Comparison of ENCODE assay signal across 8 cellular contexts in the genomic region with DNA sequence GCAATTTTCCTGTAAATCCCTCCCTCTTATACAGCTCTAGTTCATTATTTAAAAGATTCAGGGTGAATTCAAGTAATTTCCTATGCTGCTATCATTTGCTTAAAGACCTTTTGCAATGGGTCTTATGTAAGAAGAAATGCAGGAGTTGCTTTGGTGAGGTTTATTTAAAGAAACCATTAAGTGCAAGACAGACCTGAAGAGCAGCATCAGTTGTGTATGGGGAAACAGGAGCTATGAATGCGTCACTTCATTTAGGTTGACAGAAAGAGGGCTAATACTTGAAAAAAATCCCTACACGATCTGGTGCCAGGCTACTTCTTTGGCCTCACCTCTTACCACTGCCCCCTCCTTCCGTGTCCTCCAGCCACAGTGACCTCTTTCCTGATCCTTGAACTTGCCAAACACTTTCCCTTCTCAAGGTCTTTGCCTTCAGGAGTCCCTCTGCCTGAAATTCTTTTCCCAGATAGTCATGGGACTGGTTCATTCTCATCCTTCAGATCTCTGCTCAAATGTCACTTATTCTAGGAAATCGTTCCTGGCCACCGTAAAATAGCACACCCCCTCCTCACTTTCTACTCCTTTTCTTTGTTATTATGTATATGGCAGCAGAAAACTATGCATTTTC. TPM values are rescaled to one million over a fixed set of nuclear protein-coding genes. Genes with fewer than 3 reads are reported as not detected.
DNase-seq lines count a peak whose midpoint lies in the region; ATAC-seq and TF ChIP-seq lines count a peak whose summit lies in the region.

No MANE protein-coding gene starts in this region.

- H3K9me3 Mint-ChIP-seq in naive thymus-derived CD4-positive, alpha-beta T cell = no peaks in the 10 kb centered on the region

- peaks cover 0 to 16% (median 0%) of the 10 kb centered on the region in 5 donors for H3K36me3 Mint-ChIP-seq in naive thymus-derived CD4-positive, alpha-beta T cell

- POLR2A ChIA-PET in naive thymus-derived CD4-positive, alpha-beta T cell (lab: Charles Lee) = interaction anchor here (0.6 kb wide), 1 partner anchor 460 kb away, joined by 3 read pairs; no protein-coding TSS in a partner anchor

- TF ChIP-seq CTCF in LNCaP clone FGC (IDR thresholded peaks at IDR 0.05; ENCODE audit: control insufficient read depth, extremely low read depth, insufficient read depth) (no peak), mammary epithelial cell (conservative IDR thresholded peaks at IDR 0.05 in 1 of 2, IDR thresholded peaks at IDR 0.05 in 1 of 2; ENCODE audit: extremely low read depth in 1 of 2, insufficient read depth in 1 of 2, low read depth in 1 of 2, low read length in 2 of 2) (no peak)

- no peaks in the 10 kb centered on the region for H3K9me3 ChIP-seq in mammary epithelial cell (replicated peaks; ENCODE audit: insufficient read depth, low read length)
- no peaks in the 10 kb centered on the region for H3K9me3 ChIP-seq in naive thymus-derived CD4-positive, alpha-beta T cell (ENCODE audit: control insufficient read depth in 2 of 3, low read length in 3 of 3)

- no peaks in the 10 kb centered on the region for H3K36me3 ChIP-seq in mammary epithelial cell (ENCODE audit: insufficient read depth, low read length)
- H3K36me3 ChIP-seq in naive thymus-derived CD4-positive, alpha-beta T cell (ENCODE audit: control insufficient read depth in 2 of 3, insufficient read depth in 3 of 3, low read length in 3 of 3) = peaks cover 0 to 4% (median 0%) of the 10 kb centered on the region in 3 experiments

- H3K27ac Mint-ChIP-seq in naive thymus-derived CD4-positive, alpha-beta T cell = peak overlapping the region in 8 of 9 donors; percentile 30 to 94 (median 84)

- H4K20me1 ChIP-seq in mammary epithelial cell (ENCODE audit: insufficient read depth, low read length) = no peaks in the 10 kb centered on the region

- peaks cover 0 to 6% (median 0%) of the 10 kb centered on the region in 5 donors for H3K27me3 Mint-ChIP-seq in naive thymus-derived CD4-positive, alpha-beta T cell

- H3K4me3 ChIP-seq in LNCaP clone FGC (ENCODE audit: low read depth, low read length) (peak overlapping the region; percentile 64), mammary epithelial cell (replicated peaks in 1 of 3; ENCODE audit: insufficient read depth in 1 of 3, low read depth in 2 of 3, low read length in 3 of 3) (peak overlapping the region in 2 of 3 experiments; percentile 67 to 73)
- peak overlapping the region; percentile 52 for H3K4me3 ChIP-seq in naive thymus-derived CD4-positive, alpha-beta T cell (ENCODE audit: low read length)

- H3K4me1 ChIP-seq in mammary epithelial cell (ENCODE audit: insufficient read depth, low read length) = peaks cover 23% of the 10 kb centered on the region
- H3K4me1 ChIP-seq in naive thymus-derived CD4-positive, alpha-beta T cell (ENCODE audit: control insufficient read depth in 2 of 2, insufficient read depth in 2 of 2, low read length in 2 of 2) = peaks cover 20 to 31% of the 10 kb centered on the region in 2 donors

- intact Hi-C loops in mammary epithelial cell (cut with micrococcal nuclease) = loop anchor here (1.0 to 10.0 kb wide), 3 partner anchors 149 to 601 kb away; no protein-coding TSS in a partner anchor
- intact Hi-C loops in naive thymus-derived CD4-positive, alpha-beta T cell (cut with micrococcal nuclease) = loop anchor here (2.0 to 10.0 kb wide), 11 partner anchors 59 to 1701 kb away; partner anchors contain the start of genes RIC1 (in 2 of the 2), AK3 (in 1 of the 2), CDC37L1 (in 1 of the 2) and ERMP1 (in 1 of the 2)

- in situ Hi-C loops in mammary epithelial cell (cut with MboI; ENCODE audit: low sequenced_read_pairs in 2 of 2) = loop anchor here in 1 of 2 donors (10.0 kb wide), 1 partner anchor 229 kb away; no protein-coding TSS in a partner anchor

- WGBS in mammary epithelial cell (ENCODE audit: low coverage, missing lambda C conversion rate) = 47% methylated on average over 4 of the region's 5 CpGs

- peak overlapping the region; percentile 79 for H3K27ac ChIP-seq in mammary epithelial cell (ENCODE audit: insufficient read depth, low read depth, low read length)
- H3K27ac ChIP-seq in naive thymus-derived CD4-positive, alpha-beta T cell (ENCODE audit: low read depth, low read length) = no peak overlapping the region

- H3K27me3 ChIP-seq in mammary epithelial cell (ENCODE audit: insufficient read depth, low read length) = no peaks in the 10 kb centered on the region
- H3K27me3 ChIP-seq in naive thymus-derived CD4-positive, alpha-beta T cell (ENCODE audit: control insufficient read depth in 2 of 2, insufficient read depth in 2 of 2, low read length in 2 of 2) = no peaks in the 10 kb centered on the region

- peaks cover 15% of the 10 kb centered on the region for H3K79me2 ChIP-seq in mammary epithelial cell (ENCODE audit: insufficient read depth, low read length)

- ATAC-seq in naive thymus-derived CD4-positive, alpha-beta T cell = no peak
- no peak for ATAC-seq in HG02623 (IDR thresholded peaks at IDR 0.05; ENCODE audit: unreplicated experiment)

- CTCF ChIA-PET in mammary epithelial cell (lab: Charles Lee; ENCODE audit: low non-redundant PET) = no interaction called here
- CTCF ChIA-PET in naive thymus-derived CD4-positive, alpha-beta T cell (lab: Charles Lee) = no interaction called here

- H3K4me2 ChIP-seq in mammary epithelial cell (ENCODE audit: insufficient read depth, low read depth, low read length) = peak overlapping the region; percentile 99

- peak; percentile 32 for DNase-seq in CD1c-positive myeloid dendritic cell (ENCODE audit: extremely low spot score)
- DNase-seq in LNCaP clone FGC (ENCODE audit: low read depth) = no peak
- no peak for DNase-seq in mammary epithelial cell
- DNase-seq in naive thymus-derived CD4-positive, alpha-beta T cell = no peak
- no peak for DNase-seq in NCI-H82 treated with DMSO at 0.1 percent for 48 hours (lab: John Stamatoyannopoulos, UW; ENCODE audit: unreplicated experiment)
- DNase-seq in activated CD4-positive, CD25-positive, alpha-beta regulatory T cell (lab: John Stamatoyannopoulos, UW) = no peak
- no peak for DNase-seq in NCI-H2081 (lab: John Stamatoyannopoulos, UW)

- peak overlapping the region; percentile 83 to 98 (median 93) for H3K4me3 Mint-ChIP-seq in naive thymus-derived CD4-positive, alpha-beta T cell

- H2AFZ ChIP-seq in mammary epithelial cell (ENCODE audit: low read depth, low read length) = peak overlapping the region; percentile 99

- no TSS peak for BruUV-seq in mammary epithelial cell (replicated peaks; lab: Mats Ljungman, UMichigan)

- H3K4me1 Mint-ChIP-seq in naive thymus-derived CD4-positive, alpha-beta T cell = peaks cover 20 to 48% (median 26%) of the 10 kb centered on the region in 7 donors

- dilution Hi-C loops in mammary epithelial cell (cut with HindIII; ENCODE audit: low sequenced_read_pairs) = no loop called here

- H3K9ac ChIP-seq in mammary epithelial cell (ENCODE audit: insufficient read depth, low read length) = peak overlapping the region; percentile 75

RNA-seq across cellular contexts. Expression of gene JAK2, which starts 1.4 kb away (rescaled TPM):
- total RNA-seq in mammary epithelial cell = 1 to 10 TPM; 5.7 to 6.2 TPM
- polyA plus RNA-seq in mammary epithelial cell = 1.7 TPM
- polyA minus RNA-seq in mammary epithelial cell = 11.4 TPM
- 10 to 100 TPM; 11.7 to 76.0 (median 17.5) TPM for total RNA-seq in naive thymus-derived CD4-positive, alpha-beta T cell
- polyA plus RNA-seq in naive thymus-derived CD4-positive, alpha-beta T cell = 1 to 10 TPM; 3.5 to 4.1 TPM
